In the genomic region with DNA sequence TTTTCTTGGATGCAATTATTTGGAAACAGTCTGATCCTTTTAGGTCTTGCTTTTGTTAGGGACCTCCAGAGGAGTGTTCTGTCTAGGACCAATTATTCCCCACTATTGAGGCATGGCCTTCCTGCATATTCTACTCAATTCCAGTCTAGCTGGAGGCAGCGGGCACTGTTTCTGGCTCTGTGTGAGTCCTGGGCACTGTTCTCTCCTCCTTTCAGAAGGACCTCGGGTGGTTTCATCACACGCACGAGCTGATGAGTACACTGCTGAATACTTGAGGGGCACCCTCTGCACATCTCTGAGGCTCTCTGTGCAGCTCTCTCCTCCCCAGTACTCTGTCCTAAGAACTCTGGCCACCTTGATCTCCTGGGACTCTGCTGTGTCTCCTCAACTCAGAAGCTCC, we compare ENCODE assay signal across 25 cellular contexts. TPM values are rescaled to one million over a fixed set of nuclear protein-coding genes. Genes with fewer than 3 reads are reported as not detected.
"Had no signal": no experiment of that assay in that cellular context is flagged by ENCODE, and none has a peak within 500 bp of the region (broad histone marks: within the 10 kb centered on the region; RNA-seq: fewer than 3 reads in every experiment).

No MANE protein-coding gene starts in this region.

- H3K4me3 ChIP-seq: coronary artery, dorsolateral prefrontal cortex, esophagus muscularis mucosa, gastroesophageal sphincter, heart left ventricle, hepatocyte, left lung, lower lobe of right lung, mucosa of descending colon had no signal

- DNase-seq: dermis blood vessel endothelial cell; dorsolateral prefrontal cortex; effector CD4-positive, alpha-beta T cell; effector memory CD4-positive, alpha-beta T cell; heart left ventricle; hypothalamus; immature natural killer cell; left cardiac atrium; left lung; left ventricle myocardium superior; lower lobe of right lung; mesenchymal stem cell; mucosa of descending colon; naive B cell had no signal

- H3K9me3 ChIP-seq: esophagus muscularis mucosa, gastroesophageal sphincter, heart left ventricle, left lung, lower lobe of right lung, mucosa of descending colon had no signal

- H3K4me1 ChIP-seq: foreskin keratinocyte, gastroesophageal sphincter, left lung, lower lobe of right lung had no signal

- H3K79me2 ChIP-seq: hepatocyte had no signal

- H2AFZ ChIP-seq: hepatocyte had no signal

- ATAC-seq: gastroesophageal sphincter, lower lobe of right lung, mucosa of descending colon had no signal

- H3K27ac ChIP-seq: coronary artery, dorsolateral prefrontal cortex, esophagus muscularis mucosa, foreskin keratinocyte, gastroesophageal sphincter, heart left ventricle, hepatocyte, left lung, lower lobe of right lung had no signal

- FAIRE-seq: colon, endothelial cell of umbilical vein, frontal cortex, keratinocyte had no signal

- H3K36me3 ChIP-seq: esophagus muscularis mucosa, gastroesophageal sphincter, heart left ventricle, left lung, lower lobe of right lung had no signal

- H3K4me2 ChIP-seq: hepatocyte had no signal

RNA-seq across cellular contexts. Expression of gene OR4D1, which starts 34.2 kb away (rescaled TPM):
- polyA plus RNA-seq: endothelial cell of umbilical vein, fibroblast of lung, foreskin keratinocyte, heart left ventricle, hepatocyte, keratinocyte had no signal

RNA-seq across cellular contexts. Expression of gene OR4D2, which starts 52.8 kb away (rescaled TPM):
- polyA plus RNA-seq: endothelial cell of umbilical vein, esophagus, fibroblast of lung, foreskin keratinocyte, heart left ventricle, hepatocyte, keratinocyte had no signal
